1 cellular context compared by ENCODE assay signal in the genomic region with DNA sequence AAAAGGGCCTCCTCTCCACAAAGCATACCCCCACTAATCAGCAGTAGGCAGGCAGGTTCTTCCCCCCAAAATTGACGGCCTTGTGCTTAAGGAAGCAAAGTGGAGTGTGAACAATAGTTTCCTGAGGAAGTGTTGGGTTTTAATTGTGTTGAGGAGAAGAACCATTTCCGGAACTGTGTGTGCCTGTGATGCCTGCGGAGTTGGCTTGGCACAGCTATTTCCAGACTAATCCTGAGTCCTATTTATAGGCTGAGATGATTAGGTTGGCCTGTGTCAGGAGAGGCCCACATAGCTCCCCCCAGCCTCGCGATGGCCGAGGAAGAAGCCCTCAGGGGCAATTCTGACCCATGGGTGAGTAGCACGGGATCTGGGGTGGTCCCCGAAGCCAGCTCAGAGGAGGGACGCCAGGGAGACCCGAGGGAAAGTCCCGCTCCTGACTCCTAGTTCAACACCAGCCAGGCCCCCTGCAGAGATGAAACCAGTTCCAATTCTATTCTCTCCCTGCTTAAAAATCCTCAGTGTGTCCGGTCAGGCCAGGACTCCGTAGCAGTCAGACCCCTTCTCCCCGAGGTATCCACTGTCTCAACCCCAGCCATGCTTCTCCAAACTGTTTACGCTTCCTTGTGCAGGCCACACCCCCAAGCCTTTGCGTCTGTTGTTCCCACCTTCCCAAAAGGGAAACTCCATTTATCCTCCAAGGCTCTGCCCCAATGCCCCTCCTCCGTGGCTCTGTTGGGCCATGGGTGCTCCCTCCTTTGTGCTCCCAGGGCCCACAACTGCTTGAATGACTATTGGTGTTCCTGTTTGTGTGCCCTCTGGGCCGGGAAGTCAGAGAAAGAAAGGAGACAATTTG.
TF ChIP-seq lines count a peak whose summit lies in the region.

No MANE protein-coding gene starts in this region.

TF ChIP-seq in H1, 55 proteins besides CTCF, POLR2A, EP300 and RAD21 (continued from another document):
- TF ChIP-seq JUN (IDR thresholded peaks at IDR 0.05; ENCODE audit: low read depth, low read length) (no peak), CBX5 (IDR thresholded peaks at IDR 0.05; ENCODE audit: low read depth, low read length) (no peak), NRF1 (IDR thresholded peaks at IDR 0.05; ENCODE audit: low read depth, low read length) (no peak), TEAD4 (IDR thresholded peaks at IDR 0.05; ENCODE audit: low read depth, low read length) (no peak), KDM1A (IDR thresholded peaks at IDR 0.05; ENCODE audit: borderline replicate concordance, low read length) (no peak)
- TF ChIP-seq, protein P1, sequence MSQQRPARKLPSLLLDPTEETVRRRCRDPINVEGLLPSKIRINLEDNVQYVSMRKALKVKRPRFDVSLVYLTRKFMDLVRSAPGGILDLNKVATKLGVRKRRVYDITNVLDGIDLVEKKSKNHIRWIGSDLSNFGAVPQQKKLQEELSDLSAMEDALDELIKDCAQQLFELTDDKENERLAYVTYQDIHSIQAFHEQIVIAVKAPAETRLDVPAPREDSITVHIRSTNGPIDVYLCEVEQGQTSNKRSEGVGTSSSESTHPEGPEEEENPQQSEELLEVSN (IDR thresholded peaks at IDR 0.05): peak; percentile 22; the same call in 1 of the 2 replicates
